ENCODE assay signal across 17 cellular contexts in genomic region chr10:97879241-97879640, GRCh38. TPM values are rescaled to one million over a fixed set of nuclear protein-coding genes. Genes with fewer than 3 reads are reported as not detected.
DNase-seq lines count a peak whose midpoint lies in the region; ATAC-seq and TF ChIP-seq lines count a peak whose summit lies in the region.
"Had no signal": no experiment of that assay in that cellular context is flagged by ENCODE, and none has a peak within 500 bp of the region (broad histone marks: within the 10 kb centered on the region; RNA-seq: fewer than 3 reads in every experiment).

No MANE protein-coding gene starts in this region.

- H2BK15ac ChIP-seq in mesendoderm (replicated peaks; ENCODE audit: low read depth), result no peak overlapping the region

- H3K36me3 Mint-ChIP-seq in GM23338 (ENCODE audit: low read depth), result no peaks in the 10 kb centered on the region

- H3K4me3 Mint-ChIP-seq in GM23338, result no peak overlapping the region

- H3F3A ChIP-seq in GM23338 (replicated peaks; ENCODE audit: low read depth) (no peaks in the 10 kb centered on the region), PC-3 (ENCODE audit: low read length, unreplicated experiment) (no peaks in the 10 kb centered on the region)

- H3K9me3 Mint-ChIP-seq in GM23338, result no peaks in the 10 kb centered on the region

- no peaks in the 10 kb centered on the region for H3K79me1 ChIP-seq in mesendoderm (ENCODE audit: low read length)

- peak overlapping the region; percentile 88; the same call in 1 of the 2 replicates for H2AFZ ChIP-seq in GM23338
- 0 out of 2 replicates have a peak overlapping the region, but pooled peaks have one; percentile 22 for H2AFZ ChIP-seq in PC-3 (ENCODE audit: low read length)
- H2AFZ ChIP-seq: GM23248 had no signal

- H3K27ac Mint-ChIP-seq in GM23338, result no peak overlapping the region

- H3K56ac ChIP-seq in mesendoderm (ENCODE audit: low read length), result no peak overlapping the region

- H4K5ac ChIP-seq in mesendoderm (ENCODE audit: low read length), result no peak overlapping the region

- no peak overlapping the region for H4K8ac ChIP-seq in mesendoderm (ENCODE audit: low read depth, low read length)

- peaks cover 21% of the 10 kb centered on the region for H3K27me3 Mint-ChIP-seq in GM23338 (ENCODE audit: insufficient read depth, low read depth, poor library complexity)

- peaks cover 13% of the 10 kb centered on the region for H3K9me2 ChIP-seq in GM23338 (ENCODE audit: insufficient read depth)
- no peaks in the 10 kb centered on the region for H3K9me2 ChIP-seq in PC-3 (replicated peaks; ENCODE audit: low read length)

- H3K18ac ChIP-seq in mesendoderm (ENCODE audit: low read length), result no peak overlapping the region

- H3K27ac ChIP-seq in GM23338 (ENCODE audit: low read depth) (no peak overlapping the region), PC-3 (ENCODE audit: low read length) (no peak overlapping the region), mesendoderm (ENCODE audit: low read depth, low read length) (no peak overlapping the region)
- H3K27ac ChIP-seq: GM23248, SJCRH30 had no signal

- no peak for TF ChIP-seq RAD21 in Ishikawa (IDR thresholded peaks at IDR 0.05; ENCODE audit: low read depth)

- intact Hi-C loops in PC-3 (cut with micrococcal nuclease), result no loop called here

- BruUV-seq in PC-3 (replicated peaks; lab: Mats Ljungman, UMichigan), result no TSS peak

- no peak overlapping the region for H2BK5ac ChIP-seq in mesendoderm (ENCODE audit: low read length)

- H3K4me1 Mint-ChIP-seq in GM23338, result peaks cover 14% of the 10 kb centered on the region

- no peak overlapping the region for H2AK5ac ChIP-seq in mesendoderm (ENCODE audit: low read length)

- peaks cover 10% of the 10 kb centered on the region; the same call in 1 of the 2 replicates for H3K4me1 ChIP-seq in GM23338 (ENCODE audit: insufficient read depth)
- H3K4me1 ChIP-seq in PC-3 (ENCODE audit: insufficient read depth, low read length), result peaks cover 28% of the 10 kb centered on the region
- no peaks in the 10 kb centered on the region for H3K4me1 ChIP-seq in mesendoderm (ENCODE audit: control insufficient read depth, low read depth, low read length)
- H3K4me1 ChIP-seq: BE2C had no signal

- no peak for ATAC-seq in GM23338
- ATAC-seq in PC-3, result no peak
- ATAC-seq in GM18861 (IDR thresholded peaks at IDR 0.05; ENCODE audit: unreplicated experiment), result no peak

- H3K79me2 ChIP-seq in GM23338 (replicated peaks; ENCODE audit: insufficient read depth), result no peaks in the 10 kb centered on the region
- no peaks in the 10 kb centered on the region for H3K79me2 ChIP-seq in PC-3 (ENCODE audit: low read length)
- H3K79me2 ChIP-seq in mesendoderm (ENCODE audit: control insufficient read depth, insufficient read depth, low read length), result no peaks in the 10 kb centered on the region

- TF ChIP-seq CTCF in GM23338 (conservative IDR thresholded peaks at IDR 0.05; ENCODE audit: low read depth in 2 of 2) (no peak), PC-3 (conservative IDR thresholded peaks at IDR 0.05; ENCODE audit: low read depth, low read length) (no peak), GM20000 (IDR thresholded peaks at IDR 0.05; ENCODE audit: extremely low read depth, missing control alignments) (no peak)

- no peaks in the 10 kb centered on the region for H3K27me3 ChIP-seq in GM23338 (ENCODE audit: insufficient read depth)
- H3K27me3 ChIP-seq in PC-3 (ENCODE audit: low read length), result no peaks in the 10 kb centered on the region
- no peaks in the 10 kb centered on the region for H3K27me3 ChIP-seq in mesendoderm (ENCODE audit: insufficient read depth, low read length, poor library complexity)
- H3K27me3 ChIP-seq: BE2C, SJCRH30 had no signal

- DNase-seq in GM23338 (ENCODE audit: low spot score), result no peak
- DNase-seq in PC-3, result no peak
- DNase-seq in mesendoderm, result peak; percentile 24
- no peak for DNase-seq in GM20000 (ENCODE audit: low spot score)
- DNase-seq in NOMO-1 (lab: John Stamatoyannopoulos, UW; ENCODE audit: unreplicated experiment in 2 of 2), result no peak
- DNase-seq: BE2C, DMS53, GDM1, GM23248, NCI-H1417, NCI-H1930, NCI-H2227 treated with DMSO at 0.1 percent for 48 hours, NCI-H510A, SJCRH30 had no signal

- no peak overlapping the region for H2BK120ac ChIP-seq in mesendoderm (ENCODE audit: low read depth, low read length)

- no peak overlapping the region for H3K23ac ChIP-seq in mesendoderm (ENCODE audit: low read length)

- no peak overlapping the region for H3K4ac ChIP-seq in mesendoderm (ENCODE audit: low read depth, low read length)

- POLR2A ChIA-PET in PC-3 (lab: Charles Lee; ENCODE audit: unreplicated experiment), result no interaction called here

- H4K20me1 ChIP-seq in GM23338 (replicated peaks; ENCODE audit: insufficient read depth) (no peaks in the 10 kb centered on the region), PC-3 (ENCODE audit: low read length) (no peaks in the 10 kb centered on the region)

- CTCF ChIA-PET in PC-3 (lab: Charles Lee), result no interaction called here

- H3K36me3 ChIP-seq in GM23338 (ENCODE audit: insufficient read depth), result no peaks in the 10 kb centered on the region
- no peaks in the 10 kb centered on the region for H3K36me3 ChIP-seq in PC-3 (ENCODE audit: low read depth, low read length)
- no peaks in the 10 kb centered on the region for H3K36me3 ChIP-seq in mesendoderm (ENCODE audit: control insufficient read depth, insufficient read depth, low read length)
- H3K36me3 ChIP-seq: BE2C, SJCRH30 had no signal

- no peak overlapping the region for H3K4me3 ChIP-seq in GM23338
- H3K4me3 ChIP-seq in PC-3 (ENCODE audit: low read length), result no peak overlapping the region
- no peak overlapping the region for H3K4me3 ChIP-seq in mesendoderm (ENCODE audit: low read length)
- H3K4me3 ChIP-seq: GM23248, SJCRH30 had no signal

- H3K9ac ChIP-seq in PC-3 (ENCODE audit: low read length) (no peak overlapping the region), mesendoderm (ENCODE audit: low read length) (no peak overlapping the region)
- H3K9ac ChIP-seq: GM23248 had no signal

- no peak overlapping the region for H3K4me2 ChIP-seq in GM23338
- H3K4me2 ChIP-seq in PC-3 (ENCODE audit: low read length), result no peak overlapping the region
- no peak overlapping the region for H3K4me2 ChIP-seq in mesendoderm (ENCODE audit: low read length)

- WGBS in mesendoderm (ENCODE audit: extremely low coverage, insufficient coverage, low lambda C conversion rate), result no CpG with 5 or more reads among the region's 5 CpGs

- no peaks in the 10 kb centered on the region for H3K9me3 ChIP-seq in PC-3 (ENCODE audit: low read length)
- H3K9me3 ChIP-seq: BE2C, SJCRH30 had no signal

- TF ChIP-seq EP300 in Ishikawa (IDR thresholded peaks at IDR 0.05; ENCODE audit: borderline replicate concordance), result no peak

TF ChIP-seq in GM23338, 12 proteins besides CTCF, POLR2A, EP300 and RAD21 (continues in another document):
- TF ChIP-seq JUNB (IDR thresholded peaks at IDR 0.05; ENCODE audit: unreplicated experiment), result no peak

TF ChIP-seq in Ishikawa, 13 proteins besides CTCF, POLR2A, EP300 and RAD21:
- TF ChIP-seq YY1 (IDR thresholded peaks at IDR 0.05; ENCODE audit: low read depth) (peak; percentile 90), ZBTB7A (IDR thresholded peaks at IDR 0.05; ENCODE audit: low read depth) (no peak), NFIC (IDR thresholded peaks at IDR 0.05) (no peak), REST (IDR thresholded peaks at IDR 0.05; ENCODE audit: low read depth) (no peak), EGR1 (IDR thresholded peaks at IDR 0.05) (no peak), FOXM1 (IDR thresholded peaks at IDR 0.05; ENCODE audit: borderline replicate concordance, low read depth) (no peak), CEBPB (IDR thresholded peaks at IDR 0.05) (no peak)
- TF ChIP-seq, protein P1, sequence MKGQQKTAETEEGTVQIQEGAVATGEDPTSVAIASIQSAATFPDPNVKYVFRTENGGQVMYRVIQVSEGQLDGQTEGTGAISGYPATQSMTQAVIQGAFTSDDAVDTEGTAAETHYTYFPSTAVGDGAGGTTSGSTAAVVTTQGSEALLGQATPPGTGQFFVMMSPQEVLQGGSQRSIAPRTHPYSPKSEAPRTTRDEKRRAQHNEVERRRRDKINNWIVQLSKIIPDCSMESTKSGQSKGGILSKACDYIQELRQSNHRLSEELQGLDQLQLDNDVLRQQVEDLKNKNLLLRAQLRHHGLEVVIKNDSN (IDR thresholded peaks at IDR 0.05), result no peak

RNA-seq across cellular contexts. Expression of gene GOLGA7B, which starts 29.6 kb away (rescaled TPM):
- total RNA-seq in GM23338 (2014; rRNA removed; shearing (Covaris generic)), result 0.14 and 0.16 TPM in 2 replicates
- 0.15 TPM in 1 of 2 replicates, not detected in the other for polyA plus RNA-seq in GM23338 (2016; fragmentation: Nextera tagmentation; extraction: Ambion mirVana)
- 0.26 and 0.29 TPM in 2 replicates for total RNA-seq in PC-3 (2014; rRNA removed)
- 0.01 TPM for polyA plus RNA-seq in mesendoderm (2013, experiment 1 of 2)
- polyA plus RNA-seq in mesendoderm (2013, experiment 2 of 2), result 0.03 TPM
- total RNA-seq: GM23248, MCF 10A had no signal
- polyA plus RNA-seq: GM23248 had no signal
